In genomic region chr16:28910046-28911031, GRCh38 we compare ENCODE assay signal across 11 cellular contexts. TPM values are rescaled to one million over a fixed set of nuclear protein-coding genes. Genes with fewer than 3 reads are reported as not detected.
DNase-seq lines count a peak whose midpoint lies in the region; ATAC-seq, FAIRE-seq and TF ChIP-seq lines count a peak whose summit lies in the region.
"Had no signal": no experiment of that assay in that cellular context is flagged by ENCODE, and none has a peak within 500 bp of the region (broad histone marks: within the 10 kb centered on the region; RNA-seq: fewer than 3 reads in every experiment).

No MANE protein-coding gene starts in this region.

- H3K27ac ChIP-seq in K562 (ENCODE audit: extremely low read depth, low read depth, low read length) = no peak overlapping the region

- no peak for TF ChIP-seq CTCF in activated CD8-positive, alpha-beta T cell treated with anti-CD3 and anti-CD28 coated beads for 36 hours (IDR thresholded peaks at IDR 0.05)
- TF ChIP-seq CTCF in K562 (IDR thresholded peaks at IDR 0.05 in 2 of 3, conservative IDR thresholded peaks at IDR 0.05 in 1 of 3; ENCODE audit: insufficient read depth in 2 of 3, low read depth in 1 of 3, low read length in 3 of 3) = no peak

- no peak overlapping the region for H3K4me3 Mint-ChIP-seq in activated CD8-positive, alpha-beta T cell treated with anti-CD3 and anti-CD28 coated beads for 36 hours
- H3K4me3 Mint-ChIP-seq in activated CD8-positive, alpha-beta T cell treated with anti-CD3 and anti-CD28 coated beads, Interleukin-2, amount 10 ng/mL, durations not matched to agents 7 days and 5 days = no peak overlapping the region
- H3K4me3 Mint-ChIP-seq in stimulated activated naive CD8-positive, alpha-beta T cell treated with anti-CD3 and anti-CD28 coated beads, Interleukin-15, amount 100 ng/mL, for 72 hours = no peak overlapping the region
- H3K4me3 Mint-ChIP-seq: naive thymus-derived CD8-positive, alpha-beta T cell had no signal

- H3K9me1 ChIP-seq in K562 (ENCODE audit: control insufficient read depth, insufficient read depth, low read length) = peaks cover 4% of the 10 kb centered on the region

- no peak for TF ChIP-seq EP300 in K562 (IDR thresholded peaks at IDR 0.05; ENCODE audit: low read length)

- no peaks in the 10 kb centered on the region for H3K9me3 ChIP-seq in K562 (replicated peaks; ENCODE audit: control insufficient read depth, insufficient read depth, low read depth, low read length)

- peak; percentile 20 for ATAC-seq in activated CD8-positive, alpha-beta T cell treated with anti-CD3 and anti-CD28 coated beads for 36 hours
- no peak for ATAC-seq in activated CD8-positive, alpha-beta T cell treated with anti-CD3 and anti-CD28 coated beads, Interleukin-2, amount 10 ng/mL, durations not matched to agents 7 days and 5 days
- ATAC-seq in K562 (peak; percentile 40; the same call in 2 of the 3 replicates), GM18502 (IDR thresholded peaks at IDR 0.05; ENCODE audit: poor library complexity, unreplicated experiment) (no peak)
- ATAC-seq in stimulated activated naive CD8-positive, alpha-beta T cell treated with anti-CD3 and anti-CD28 coated beads, Interleukin-15, amount 100 ng/mL, for 72 hours = peak; percentile 39
- ATAC-seq: naive thymus-derived CD8-positive, alpha-beta T cell had no signal

- H4K20me1 ChIP-seq in K562 (replicated peaks; ENCODE audit: control insufficient read depth, insufficient read depth, low read length) = no peaks in the 10 kb centered on the region

- POLR2A ChIA-PET in activated CD8-positive, alpha-beta T cell treated with anti-CD3 and anti-CD28 coated beads for 36 hours (lab: Charles Lee) = no interaction called here
- POLR2A ChIA-PET in activated CD8-positive, alpha-beta T cell treated with anti-CD3 and anti-CD28 coated beads, Interleukin-2, amount 10 ng/mL, durations not matched to agents 7 days and 5 days (lab: Charles Lee) = no interaction called here
- POLR2A ChIA-PET in K562 (lab: Yijun Ruan, JAX) = interaction anchor here (0.6 kb wide), 1 partner anchor 998 kb away, joined by 4 read pairs; no protein-coding TSS in a partner anchor

- H3K9me3 Mint-ChIP-seq in activated CD8-positive, alpha-beta T cell treated with anti-CD3 and anti-CD28 coated beads for 36 hours = no peaks in the 10 kb centered on the region
- no peaks in the 10 kb centered on the region for H3K9me3 Mint-ChIP-seq in activated CD8-positive, alpha-beta T cell treated with anti-CD3 and anti-CD28 coated beads, Interleukin-2, amount 10 ng/mL, durations not matched to agents 7 days and 5 days (ENCODE audit: insufficient read depth)
- no peaks in the 10 kb centered on the region for H3K9me3 Mint-ChIP-seq in stimulated activated naive CD8-positive, alpha-beta T cell treated with anti-CD3 and anti-CD28 coated beads, Interleukin-15, amount 100 ng/mL, for 72 hours
- H3K9me3 Mint-ChIP-seq: naive thymus-derived CD8-positive, alpha-beta T cell had no signal

- no peaks in the 10 kb centered on the region for H3K27me3 ChIP-seq in K562 (ENCODE audit: control insufficient read depth in 2 of 2, insufficient read depth in 2 of 2, low read length in 2 of 2)

- no peaks in the 10 kb centered on the region for H3K79me2 ChIP-seq in K562 (ENCODE audit: control insufficient read depth, insufficient read depth, low read length)

- H3K27me3 Mint-ChIP-seq in activated CD8-positive, alpha-beta T cell treated with anti-CD3 and anti-CD28 coated beads for 36 hours = no peaks in the 10 kb centered on the region
- H3K27me3 Mint-ChIP-seq in activated CD8-positive, alpha-beta T cell treated with anti-CD3 and anti-CD28 coated beads, Interleukin-2, amount 10 ng/mL, durations not matched to agents 7 days and 5 days (ENCODE audit: low read depth) = no peaks in the 10 kb centered on the region
- no peaks in the 10 kb centered on the region for H3K27me3 Mint-ChIP-seq in stimulated activated naive CD8-positive, alpha-beta T cell treated with anti-CD3 and anti-CD28 coated beads, Interleukin-15, amount 100 ng/mL, for 72 hours
- H3K27me3 Mint-ChIP-seq: naive thymus-derived CD8-positive, alpha-beta T cell had no signal

- TF ChIP-seq POLR2A in K562 (conservative IDR thresholded peaks at IDR 0.05) = no peak

- H3K27ac Mint-ChIP-seq in activated CD8-positive, alpha-beta T cell treated with anti-CD3 and anti-CD28 coated beads for 36 hours = no peak overlapping the region
- H3K27ac Mint-ChIP-seq in activated CD8-positive, alpha-beta T cell treated with anti-CD3 and anti-CD28 coated beads, Interleukin-2, amount 10 ng/mL, durations not matched to agents 7 days and 5 days = no peak overlapping the region
- H3K27ac Mint-ChIP-seq in stimulated activated naive CD8-positive, alpha-beta T cell treated with anti-CD3 and anti-CD28 coated beads, Interleukin-15, amount 100 ng/mL, for 72 hours = peak overlapping the region in 1 of 2 donors; percentile 67
- H3K27ac Mint-ChIP-seq: naive thymus-derived CD8-positive, alpha-beta T cell had no signal

- peaks cover 0 to 27% of the 10 kb centered on the region in 2 experiments; a peak in 2 of 5 replicates for H3K4me1 ChIP-seq in K562 (replicated peaks in 1 of 2; ENCODE audit: control insufficient read depth in 2 of 2, insufficient read depth in 2 of 2, low read length in 2 of 2)

- no peak overlapping the region for H3K4me3 ChIP-seq in K562

- H2AFZ ChIP-seq in K562 (ENCODE audit: low read depth, low read length) = no peak overlapping the region

- in situ Hi-C loops in K562 (cut with MboI) = no loop called here

- H3K9ac ChIP-seq in K562 (ENCODE audit: insufficient read depth in 1 of 2, low read depth in 2 of 2, low read length in 2 of 2) = peak overlapping the region in 1 of 2 experiments; percentile 83; a peak in 2 of 4 replicates

- DNase-seq in activated CD8-positive, alpha-beta T cell treated with anti-CD3 and anti-CD28 coated beads for 36 hours = peak; percentile 21
- DNase-seq in activated CD8-positive, alpha-beta T cell treated with anti-CD3 and anti-CD28 coated beads, Interleukin-2, amount 10 ng/mL, durations not matched to agents 7 days and 5 days = no peak
- peak; percentile 18 for DNase-seq in NCI-H226
- DNase-seq in K562 (ENCODE audit: extremely low read depth in 1 of 4, low spot score in 3 of 4) = peak in 1 of 4 experiments; percentile 16
- DNase-seq in stimulated activated naive CD8-positive, alpha-beta T cell treated with anti-CD3 and anti-CD28 coated beads, Interleukin-15, amount 100 ng/mL, for 72 hours = no peak
- DNase-seq in hippocampal formation (lab: John Stamatoyannopoulos, UW) = no peak
- DNase-seq in GM19240 (ENCODE audit: insufficient read length, low spot score) = no peak
- DNase-seq: amniotic stem cell; naive thymus-derived CD8-positive, alpha-beta T cell; NCI-H2081 had no signal

- no peak overlapping the region for H3K4me2 ChIP-seq in K562 (ENCODE audit: insufficient read depth, low read length)

- peaks cover 13% of the 10 kb centered on the region for H3K36me3 Mint-ChIP-seq in activated CD8-positive, alpha-beta T cell treated with anti-CD3 and anti-CD28 coated beads for 36 hours (ENCODE audit: low read depth)
- peaks cover 17% of the 10 kb centered on the region for H3K36me3 Mint-ChIP-seq in activated CD8-positive, alpha-beta T cell treated with anti-CD3 and anti-CD28 coated beads, Interleukin-2, amount 10 ng/mL, durations not matched to agents 7 days and 5 days (ENCODE audit: low read depth)

- CTCF ChIA-PET in activated CD8-positive, alpha-beta T cell treated with anti-CD3 and anti-CD28 coated beads for 36 hours (lab: Charles Lee) = interaction anchor here (1.0 kb wide), 1 partner anchor 35 kb away, joined by 4 read pairs; no protein-coding TSS in a partner anchor
- CTCF ChIA-PET in activated CD8-positive, alpha-beta T cell treated with anti-CD3 and anti-CD28 coated beads, Interleukin-2, amount 10 ng/mL, durations not matched to agents 7 days and 5 days (lab: Charles Lee) = no interaction called here
- CTCF ChIA-PET in K562 (lab: Yijun Ruan, JAX; ENCODE audit: low intra/inter-chr PET ratio) = no interaction called here

- intact Hi-C loops in activated CD8-positive, alpha-beta T cell treated with anti-CD3 and anti-CD28 coated beads for 36 hours (cut with micrococcal nuclease) = no loop called here
- intact Hi-C loops in K562 (cut with micrococcal nuclease) = no loop called here

- no TSS peak for BruUV-seq in K562 (replicated peaks; lab: Mats Ljungman, UMichigan)

- FAIRE-seq in K562 (lab: Jason Lieb, UNC) = peak; percentile 29

- 59% methylated on average over 15 of the region's 19 CpGs for WGBS in K562 (ENCODE audit: insufficient coverage, low coverage, missing lambda C conversion rate)

- no peak for TF ChIP-seq RAD21 in K562 (CRISPR knock-in tag; conservative IDR thresholded peaks at IDR 0.05 in 1 of 2, IDR thresholded peaks at IDR 0.05 in 1 of 2)

- no peaks in the 10 kb centered on the region for H3K4me1 Mint-ChIP-seq in activated CD8-positive, alpha-beta T cell treated with anti-CD3 and anti-CD28 coated beads for 36 hours (ENCODE audit: low read depth)
- no peaks in the 10 kb centered on the region for H3K4me1 Mint-ChIP-seq in activated CD8-positive, alpha-beta T cell treated with anti-CD3 and anti-CD28 coated beads, Interleukin-2, amount 10 ng/mL, durations not matched to agents 7 days and 5 days (ENCODE audit: low read depth)
- H3K4me1 Mint-ChIP-seq in stimulated activated naive CD8-positive, alpha-beta T cell treated with anti-CD3 and anti-CD28 coated beads, Interleukin-15, amount 100 ng/mL, for 72 hours = no peaks in the 10 kb centered on the region
- H3K4me1 Mint-ChIP-seq: naive thymus-derived CD8-positive, alpha-beta T cell had no signal

- no peaks in the 10 kb centered on the region for H3K36me3 ChIP-seq in K562 (ENCODE audit: control insufficient read depth, insufficient read depth, low read length)

RNA-seq across cellular contexts. Expression of gene RABEP2, which starts 14.7 kb away (rescaled TPM):
- 10 to 100 TPM; 13.1 to 14.0 TPM for total RNA-seq in activated CD8-positive, alpha-beta T cell treated with anti-CD3 and anti-CD28 coated beads for 36 hours
- total RNA-seq in activated CD8-positive, alpha-beta T cell treated with anti-CD3 and anti-CD28 coated beads, Interleukin-2, amount 10 ng/mL, durations not matched to agents 7 days and 5 days = 10 to 100 TPM; 22.5 to 23.2 TPM
- 11.5 and 16.7 TPM in 2 replicates for total RNA-seq in K562 (2011; cell fraction: chromatin; rRNA removed; ENCODE audit: low replicate concordance)
- total RNA-seq in K562 (2011; cell fraction: nucleolus; rRNA removed) = 12.7 and 13.3 TPM in 2 replicates
- total RNA-seq in K562 (2011; cell fraction: nucleoplasm; rRNA removed) = 7.5 and 12.1 TPM in 2 replicates
- 13.4 and 14.4 TPM in 2 replicates for total RNA-seq in K562 (2014; rRNA removed)
- total RNA-seq in K562 (2014; rRNA removed; fragmentation: Illumina TruSeq; extraction: Trizol) = 1.3 and 2.4 TPM in 2 replicates
- total RNA-seq in K562 (2015; rRNA removed; fragmentation: Illumina TruSeq; extraction: Trizol) = 10.1 and 11.0 TPM in 2 replicates
- 7.9 and 10.6 TPM in 2 replicates for total RNA-seq in K562 (2021)
- polyA plus RNA-seq in K562 (2011; rRNA removed) = 3.5 and 4.9 TPM in 2 replicates
- 3.5 and 6.3 TPM in 2 replicates for polyA plus RNA-seq in K562 (2011; cell fraction: cytosol; rRNA removed)
- polyA plus RNA-seq in K562 (2011; cell fraction: nucleus; rRNA removed) = 8.3 and 10.7 TPM in 2 replicates
- polyA plus RNA-seq in K562 (2012) = 9.7 and 12.6 TPM in 2 replicates
- 1.6 and 4.5 TPM in 2 replicates for polyA plus RNA-seq in K562 (2014; fragmentation: Illumina TruSeq; extraction: Trizol)
- polyA plus RNA-seq in K562 (2014; fragmentation: Nextera tagmentation; extraction: Ambion mirVana) = under 1 TPM; 0.15 to 0.20 TPM
- 10.3 and 16.6 TPM in 2 replicates for polyA plus RNA-seq in K562 (2014; rRNA removed)
- 2.9 and 3.5 TPM in 2 replicates for polyA minus RNA-seq in K562 (2011; rRNA and poly(A)+ RNA removed)
- polyA minus RNA-seq in K562 (2011; cell fraction: cytosol; rRNA and poly(A)+ RNA removed) = 1.8 and 4.3 TPM in 2 replicates
- 4.1 and 4.6 TPM in 2 replicates for polyA minus RNA-seq in K562 (2011; cell fraction: nucleus; rRNA and poly(A)+ RNA removed)

RNA-seq across cellular contexts. Expression of gene CD19, which starts 21.4 kb away (rescaled TPM):
- 1 to 10 TPM; 1.1 to 1.3 TPM for total RNA-seq in activated CD8-positive, alpha-beta T cell treated with anti-CD3 and anti-CD28 coated beads for 36 hours
- total RNA-seq in activated CD8-positive, alpha-beta T cell treated with anti-CD3 and anti-CD28 coated beads, Interleukin-2, amount 10 ng/mL, durations not matched to agents 7 days and 5 days = under 1 TPM; 0.52 to 0.68 TPM
- 1.8 TPM in 1 of 2 replicates, not detected in the other for total RNA-seq in K562 (2011; cell fraction: chromatin; rRNA removed; ENCODE audit: low replicate concordance)
- 1.2 and 1.8 TPM in 2 replicates for total RNA-seq in K562 (2011; cell fraction: nucleolus; rRNA removed)
- 0.76 and 1.0 TPM in 2 replicates for total RNA-seq in K562 (2011; cell fraction: nucleoplasm; rRNA removed)
- total RNA-seq in K562 (2014; rRNA removed) (2.8 and 4.0 TPM in 2 replicates), K562 (2014; rRNA removed; fragmentation: Illumina TruSeq; extraction: Trizol) (1.2 and 1.3 TPM in 2 replicates), K562 (2015; rRNA removed; fragmentation: Illumina TruSeq; extraction: Trizol) (3.3 and 4.0 TPM in 2 replicates), K562 (2021) (3.0 and 3.7 TPM in 2 replicates)
- polyA plus RNA-seq in K562 (2011; rRNA removed) (1.4 and 2.1 TPM in 2 replicates), K562 (2014; fragmentation: Illumina TruSeq; extraction: Trizol) (1.3 and 3.3 TPM in 2 replicates), K562 (2014; fragmentation: Nextera tagmentation; extraction: Ambion mirVana) (under 1 TPM in 1 of 2 experiments, not detected in 1; 0.27 TPM), K562 (2014; rRNA removed) (2.6 and 4.1 TPM in 2 replicates)
- polyA plus RNA-seq in K562 (2011; cell fraction: cytosol; rRNA removed) = 4.8 and 6.7 TPM in 2 replicates
- polyA plus RNA-seq in K562 (2011; cell fraction: nucleus; rRNA removed) = 1.9 and 2.5 TPM in 2 replicates
- polyA plus RNA-seq in K562 (2012) = 4.0 and 6.3 TPM in 2 replicates
- 0.33 and 0.60 TPM in 2 replicates for polyA minus RNA-seq in K562 (2011; rRNA and poly(A)+ RNA removed)
- polyA minus RNA-seq in K562 (2011; cell fraction: cytosol; rRNA and poly(A)+ RNA removed) = 3.4 TPM in 1 of 2 replicates, not detected in the other
- polyA minus RNA-seq in K562 (2011; cell fraction: nucleus; rRNA and poly(A)+ RNA removed) = 0.40 and 1.3 TPM in 2 replicates

RNA-seq across cellular contexts. Expression of gene ATP2A1, which starts 32.1 kb away (rescaled TPM):
- total RNA-seq in activated CD8-positive, alpha-beta T cell treated with anti-CD3 and anti-CD28 coated beads for 36 hours = 1 to 10 TPM; 2.1 to 2.5 TPM
- 1 to 10 TPM; 1.8 to 2.1 TPM for total RNA-seq in activated CD8-positive, alpha-beta T cell treated with anti-CD3 and anti-CD28 coated beads, Interleukin-2, amount 10 ng/mL, durations not matched to agents 7 days and 5 days
- total RNA-seq in K562 (2011; cell fraction: chromatin; rRNA removed; ENCODE audit: low replicate concordance) = 19.9 and 68.6 TPM in 2 replicates
- 13.0 and 15.8 TPM in 2 replicates for total RNA-seq in K562 (2011; cell fraction: nucleolus; rRNA removed)
- total RNA-seq in K562 (2011; cell fraction: nucleoplasm; rRNA removed) = 17.7 and 18.4 TPM in 2 replicates
- total RNA-seq in K562 (2014; rRNA removed) (0.41 and 0.65 TPM in 2 replicates), K562 (2014; rRNA removed; fragmentation: Illumina TruSeq; extraction: Trizol) (0.64 and 0.65 TPM in 2 replicates), K562 (2015; rRNA removed; fragmentation: Illumina TruSeq; extraction: Trizol) (0.65 and 1.9 TPM in 2 replicates), K562 (2021) (2.3 and 2.6 TPM in 2 replicates)
- polyA plus RNA-seq in K562 (2011; rRNA removed) (1.2 and 3.1 TPM in 2 replicates), K562 (2014; fragmentation: Illumina TruSeq; extraction: Trizol) (1.8 TPM in 2 replicates), K562 (2014; fragmentation: Nextera tagmentation; extraction: Ambion mirVana) (under 1 TPM; 0.25 to 0.58 TPM), K562 (2014; rRNA removed) (1.4 and 1.8 TPM in 2 replicates)
- 1.5 and 2.5 TPM in 2 replicates for polyA plus RNA-seq in K562 (2011; cell fraction: cytosol; rRNA removed)
- polyA plus RNA-seq in K562 (2011; cell fraction: nucleus; rRNA removed) = 27.8 and 31.5 TPM in 2 replicates
- 2.8 and 6.1 TPM in 2 replicates for polyA plus RNA-seq in K562 (2012)
- 0.60 and 2.1 TPM in 2 replicates for polyA minus RNA-seq in K562 (2011; rRNA and poly(A)+ RNA removed)
- 0.76 and 1.4 TPM in 2 replicates for polyA minus RNA-seq in K562 (2011; cell fraction: cytosol; rRNA and poly(A)+ RNA removed)
- 2.0 and 4.8 TPM in 2 replicates for polyA minus RNA-seq in K562 (2011; cell fraction: nucleus; rRNA and poly(A)+ RNA removed)
- polyA plus RNA-seq: naive thymus-derived CD8-positive, alpha-beta T cell had no signal

RNA-seq across cellular contexts. Expression of gene NFATC2IP, which starts 40.4 kb away (rescaled TPM):
- total RNA-seq in activated CD8-positive, alpha-beta T cell treated with anti-CD3 and anti-CD28 coated beads for 36 hours = 10 to 100 TPM; 63.8 to 71.8 TPM
- total RNA-seq in activated CD8-positive, alpha-beta T cell treated with anti-CD3 and anti-CD28 coated beads, Interleukin-2, amount 10 ng/mL, durations not matched to agents 7 days and 5 days = 100 to 1,000 TPM; 113 to 120 TPM
- total RNA-seq in K562 (2011; cell fraction: chromatin; rRNA removed; ENCODE audit: low replicate concordance) = 277 and 436 TPM in 2 replicates
- total RNA-seq in K562 (2011; cell fraction: nucleolus; rRNA removed) = 228 and 264 TPM in 2 replicates
- total RNA-seq in K562 (2011; cell fraction: nucleoplasm; rRNA removed) = 253 and 320 TPM in 2 replicates
- total RNA-seq in K562 (2014; rRNA removed) (45.5 and 67.2 TPM in 2 replicates), K562 (2014; rRNA removed; fragmentation: Illumina TruSeq; extraction: Trizol) (45.9 and 46.9 TPM in 2 replicates), K562 (2015; rRNA removed; fragmentation: Illumina TruSeq; extraction: Trizol) (40.6 and 41.5 TPM in 2 replicates), K562 (2021) (49.2 and 54.3 TPM in 2 replicates)
- polyA plus RNA-seq in K562 (2011; rRNA removed) (100 and 106 TPM in 2 replicates), K562 (2014; fragmentation: Illumina TruSeq; extraction: Trizol) (55.1 and 62.0 TPM in 2 replicates), K562 (2014; fragmentation: Nextera tagmentation; extraction: Ambion mirVana) (10 to 100 TPM; 15.6 to 16.1 TPM), K562 (2014; rRNA removed) (73.7 and 80.9 TPM in 2 replicates)
- polyA plus RNA-seq in K562 (2011; cell fraction: cytosol; rRNA removed) = 49.6 and 74.5 TPM in 2 replicates
- polyA plus RNA-seq in K562 (2011; cell fraction: nucleus; rRNA removed) = 240 and 326 TPM in 2 replicates
- polyA plus RNA-seq in K562 (2012) = 40.3 and 56.4 TPM in 2 replicates
- 54.5 TPM in 2 replicates for polyA minus RNA-seq in K562 (2011; rRNA and poly(A)+ RNA removed)
- 15.4 and 21.7 TPM in 2 replicates for polyA minus RNA-seq in K562 (2011; cell fraction: cytosol; rRNA and poly(A)+ RNA removed)
- polyA minus RNA-seq in K562 (2011; cell fraction: nucleus; rRNA and poly(A)+ RNA removed) = 70.1 and 82.0 TPM in 2 replicates

RNA-seq across cellular contexts. Expression of gene SH2B1, which starts 46.7 kb away (rescaled TPM):
- total RNA-seq in activated CD8-positive, alpha-beta T cell treated with anti-CD3 and anti-CD28 coated beads for 36 hours = 10 to 100 TPM; 31.2 to 31.5 TPM
- 10 to 100 TPM; 47.8 to 52.2 TPM for total RNA-seq in activated CD8-positive, alpha-beta T cell treated with anti-CD3 and anti-CD28 coated beads, Interleukin-2, amount 10 ng/mL, durations not matched to agents 7 days and 5 days
- 80.7 and 204 TPM in 2 replicates for total RNA-seq in K562 (2011; cell fraction: chromatin; rRNA removed; ENCODE audit: low replicate concordance)
- total RNA-seq in K562 (2011; cell fraction: nucleolus; rRNA removed) = 124 and 147 TPM in 2 replicates
- 94.3 and 96.1 TPM in 2 replicates for total RNA-seq in K562 (2011; cell fraction: nucleoplasm; rRNA removed)
- total RNA-seq in K562 (2014; rRNA removed) (24.7 and 25.9 TPM in 2 replicates), K562 (2014; rRNA removed; fragmentation: Illumina TruSeq; extraction: Trizol) (4.2 and 9.5 TPM in 2 replicates), K562 (2015; rRNA removed; fragmentation: Illumina TruSeq; extraction: Trizol) (15.3 and 16.8 TPM in 2 replicates), K562 (2021) (52.5 and 58.2 TPM in 2 replicates)
- polyA plus RNA-seq in K562 (2011; rRNA removed) (12.3 and 23.7 TPM in 2 replicates), K562 (2014; fragmentation: Illumina TruSeq; extraction: Trizol) (39.4 and 43.6 TPM in 2 replicates), K562 (2014; fragmentation: Nextera tagmentation; extraction: Ambion mirVana) (under 1 TPM; 0.18 to 0.53 TPM), K562 (2014; rRNA removed) (41.7 and 42.5 TPM in 2 replicates)
- 17.1 and 29.3 TPM in 2 replicates for polyA plus RNA-seq in K562 (2011; cell fraction: cytosol; rRNA removed)
- 163 and 237 TPM in 2 replicates for polyA plus RNA-seq in K562 (2011; cell fraction: nucleus; rRNA removed)
- polyA plus RNA-seq in K562 (2012) = 36.6 and 51.3 TPM in 2 replicates
- 3.2 and 4.6 TPM in 2 replicates for polyA minus RNA-seq in K562 (2011; rRNA and poly(A)+ RNA removed)
- polyA minus RNA-seq in K562 (2011; cell fraction: cytosol; rRNA and poly(A)+ RNA removed) = 8.1 and 11.8 TPM in 2 replicates
- 28.5 and 28.7 TPM in 2 replicates for polyA minus RNA-seq in K562 (2011; cell fraction: nucleus; rRNA and poly(A)+ RNA removed)

Comparison
In these comparisons a context has a peak if more than half of its experiments do, and no peak if none do; other contexts are left out.
1. ATAC-seq: peak in activated CD8-positive, alpha-beta T cell treated with anti-CD3 and anti-CD28 coated beads for 36 hours (single experiment), K562 (single experiment) and stimulated activated naive CD8-positive, alpha-beta T cell treated with anti-CD3 and anti-CD28 coated beads, Interleukin-15, amount 100 ng/mL, for 72 hours (single experiment); none in activated CD8-positive, alpha-beta T cell treated with anti-CD3 and anti-CD28 coated beads, Interleukin-2, amount 10 ng/mL, durations not matched to agents 7 days and 5 days (single experiment) and GM18502 (single experiment).
2. DNase-seq: peak in activated CD8-positive, alpha-beta T cell treated with anti-CD3 and anti-CD28 coated beads for 36 hours (single experiment) and NCI-H226 (single experiment); none in activated CD8-positive, alpha-beta T cell treated with anti-CD3 and anti-CD28 coated beads, Interleukin-2, amount 10 ng/mL, durations not matched to agents 7 days and 5 days (single experiment), stimulated activated naive CD8-positive, alpha-beta T cell treated with anti-CD3 and anti-CD28 coated beads, Interleukin-15, amount 100 ng/mL, for 72 hours (0 of 2), hippocampal formation (0 of 2) and GM19240 (single experiment).